In genomic region chr2:46555011-46555410, GRCh38 we compare ENCODE assay signal across 8 cellular contexts. TPM values are rescaled to one million over a fixed set of nuclear protein-coding genes. Genes with fewer than 3 reads are reported as not detected.
DNase-seq lines count a peak whose midpoint lies in the region; ATAC-seq and TF ChIP-seq lines count a peak whose summit lies in the region.

No MANE protein-coding gene starts in this region.

- peak overlapping the region in 2 of 4 donors; percentile 21 to 88 for H3K4me3 Mint-ChIP-seq in IgD-negative memory B cell
- H3K4me3 Mint-ChIP-seq in activated naive CD8-positive, alpha-beta T cell treated with anti-CD3 and anti-CD28 coated beads, Interleukin-2, amount 10 ng/mL, durations not matched to agents 7 days and 5 days, result no peak overlapping the region

- TF ChIP-seq POLR2A in suprapubic skin (IDR thresholded peaks at IDR 0.05) (no peak), thyroid gland (IDR thresholded peaks at IDR 0.05) (no peak)

- POLR2A ChIA-PET in activated naive CD8-positive, alpha-beta T cell treated with anti-CD3 and anti-CD28 coated beads, Interleukin-2, amount 10 ng/mL, durations not matched to agents 7 days and 5 days (lab: Charles Lee), result no interaction called here

- intact Hi-C loops in lower lobe of right lung (cut with DNase I), result no loop called here
- intact Hi-C loops in thyroid gland (cut with DNase I), result no loop called here

- H3K36me3 ChIP-seq in lower lobe of right lung (peaks cover 17% of the 10 kb centered on the region), suprapubic skin (peaks cover 15% of the 10 kb centered on the region), thyroid gland (no peaks in the 10 kb centered on the region)

- H3K27ac Mint-ChIP-seq in IgD-negative memory B cell, result peak overlapping the region; percentile 15 to 76 (median 52)
- H3K27ac Mint-ChIP-seq in activated naive CD8-positive, alpha-beta T cell treated with anti-CD3 and anti-CD28 coated beads, Interleukin-2, amount 10 ng/mL, durations not matched to agents 7 days and 5 days, result no peak overlapping the region

- 68% methylated on average over 8 of the region's 8 CpGs for WGBS in suprapubic skin
- 79 to 80% methylated on average over 6 to 8 of the region's 8 CpGs for WGBS in thyroid gland, 2 donors

- peak; percentile 50 for ATAC-seq in activated naive CD8-positive, alpha-beta T cell treated with anti-CD3 and anti-CD28 coated beads, Interleukin-2, amount 10 ng/mL, durations not matched to agents 7 days and 5 days (ENCODE audit: low read depth)
- peak in 1 of 2 donors; percentile 28 for ATAC-seq in lower lobe of right lung

- H3K4me1 ChIP-seq in lower lobe of right lung, result peaks cover 33% of the 10 kb centered on the region
- H3K4me1 ChIP-seq in suprapubic skin, result peaks cover 19% of the 10 kb centered on the region
- peaks cover 0 to 8% of the 10 kb centered on the region in 2 donors for H3K4me1 ChIP-seq in thyroid gland

- H3K27me3 ChIP-seq in lower lobe of right lung (ENCODE audit: low read depth) (no peaks in the 10 kb centered on the region), suprapubic skin (no peaks in the 10 kb centered on the region), thyroid gland (no peaks in the 10 kb centered on the region)

- DNase-seq in AG10803 (ENCODE audit: low read depth), result no peak
- no peak for DNase-seq in activated naive CD8-positive, alpha-beta T cell treated with anti-CD3 and anti-CD28 coated beads, Interleukin-2, amount 10 ng/mL, durations not matched to agents 7 days and 5 days
- DNase-seq in lower lobe of right lung, result no peak
- DNase-seq in suprapubic skin (ENCODE audit: low spot score in 2 of 2), result no peak
- DNase-seq in inferior parietal cortex (ENCODE audit: extremely low spot score), result no peak
- no peak for DNase-seq in thyroid gland
- DNase-seq in central memory CD4-positive, alpha-beta T cell, result no peak

- no peak overlapping the region for H3K27ac ChIP-seq in lower lobe of right lung
- H3K27ac ChIP-seq in suprapubic skin, result no peak overlapping the region
- no peak overlapping the region for H3K27ac ChIP-seq in thyroid gland

- peaks cover 0 to 7% (median 5%) of the 10 kb centered on the region in 3 donors for H3K9me3 Mint-ChIP-seq in IgD-negative memory B cell
- peaks cover 2% of the 10 kb centered on the region for H3K9me3 Mint-ChIP-seq in activated naive CD8-positive, alpha-beta T cell treated with anti-CD3 and anti-CD28 coated beads, Interleukin-2, amount 10 ng/mL, durations not matched to agents 7 days and 5 days

- TF ChIP-seq EP300 in suprapubic skin (IDR thresholded peaks at IDR 0.05), result no peak

- TF ChIP-seq CTCF in AG10803 (conservative IDR thresholded peaks at IDR 0.05; ENCODE audit: low read length) (peak; percentile 35), lower lobe of right lung (IDR thresholded peaks at IDR 0.05) (peak; percentile 35), suprapubic skin (IDR thresholded peaks at IDR 0.05) (no peak), thyroid gland (IDR thresholded peaks at IDR 0.05) (no peak)

- no peaks in the 10 kb centered on the region for H3K27me3 Mint-ChIP-seq in IgD-negative memory B cell
- H3K27me3 Mint-ChIP-seq in activated naive CD8-positive, alpha-beta T cell treated with anti-CD3 and anti-CD28 coated beads, Interleukin-2, amount 10 ng/mL, durations not matched to agents 7 days and 5 days, result no peaks in the 10 kb centered on the region

- peaks cover 26% of the 10 kb centered on the region for H3K36me3 Mint-ChIP-seq in IgD-negative memory B cell
- H3K36me3 Mint-ChIP-seq in activated naive CD8-positive, alpha-beta T cell treated with anti-CD3 and anti-CD28 coated beads, Interleukin-2, amount 10 ng/mL, durations not matched to agents 7 days and 5 days, result peaks cover 22% of the 10 kb centered on the region

- H3K4me3 ChIP-seq in AG10803 (ENCODE audit: low read length), result no peak overlapping the region
- no peak overlapping the region for H3K4me3 ChIP-seq in lower lobe of right lung
- no peak overlapping the region for H3K4me3 ChIP-seq in suprapubic skin
- H3K4me3 ChIP-seq in thyroid gland (replicated peaks in 1 of 3), result no peak overlapping the region

- no peaks in the 10 kb centered on the region for H3K9me3 ChIP-seq in lower lobe of right lung
- peaks cover 9% of the 10 kb centered on the region for H3K9me3 ChIP-seq in suprapubic skin
- H3K9me3 ChIP-seq in thyroid gland, result no peaks in the 10 kb centered on the region

- peaks cover 69 to 78% (median 70%) of the 10 kb centered on the region in 3 donors for H3K4me1 Mint-ChIP-seq in IgD-negative memory B cell
- peaks cover 13% of the 10 kb centered on the region for H3K4me1 Mint-ChIP-seq in activated naive CD8-positive, alpha-beta T cell treated with anti-CD3 and anti-CD28 coated beads, Interleukin-2, amount 10 ng/mL, durations not matched to agents 7 days and 5 days

RNA-seq across cellular contexts. Expression of gene ATP6V1E2, which starts 12.6 kb away (rescaled TPM):
- 11.6 TPM for polyA plus RNA-seq in IgD-negative memory B cell
- total RNA-seq in activated naive CD8-positive, alpha-beta T cell treated with anti-CD3 and anti-CD28 coated beads, Interleukin-2, amount 10 ng/mL, durations not matched to agents 7 days and 5 days, result 10 to 100 TPM in 1 of 2 experiments, 1 to 10 TPM in 1; 9.6 to 10.7 TPM
- total RNA-seq in lower lobe of right lung (9.5 TPM), suprapubic skin (10 to 100 TPM in 2 of 4 donors, 1 to 10 TPM in 2; 5.6 to 11.7 (median 8.4) TPM), thyroid gland (10 to 100 TPM in 1 of 4 donors, 1 to 10 TPM in 3; 4.2 to 11.4 (median 6.7) TPM)

RNA-seq across cellular contexts. Expression of gene RHOQ, which starts 12.7 kb away (rescaled TPM):
- 8.0 TPM for polyA plus RNA-seq in IgD-negative memory B cell
- 10 to 100 TPM; 16.7 to 21.8 TPM for total RNA-seq in activated naive CD8-positive, alpha-beta T cell treated with anti-CD3 and anti-CD28 coated beads, Interleukin-2, amount 10 ng/mL, durations not matched to agents 7 days and 5 days
- total RNA-seq in lower lobe of right lung (88.5 TPM), suprapubic skin (10 to 100 TPM; 31.8 to 55.0 (median 37.0) TPM), thyroid gland (100 to 1,000 TPM in 2 of 4 donors, 10 to 100 TPM in 2; 85.1 to 114 (median 103) TPM)

Comparison
In these comparisons a context has a peak if more than half of its experiments do, and no peak if none do; other contexts are left out.
1. CTCF ChIP-seq: peak in AG10803 (single experiment) and lower lobe of right lung (single experiment); none in suprapubic skin (0 of 2) and thyroid gland (0 of 6).